18 cellular contexts compared by ENCODE assay signal in genomic region chr19:11041966-11042627, GRCh38. TPM values are rescaled to one million over a fixed set of nuclear protein-coding genes. Genes with fewer than 3 reads are reported as not detected.
A peak's percentile ranks its signal among the peaks of the same experiment; 100 is the strongest.
DNase-seq lines count a peak whose midpoint lies in the region; ATAC-seq, FAIRE-seq and TF ChIP-seq lines count a peak whose summit lies in the region.
"Had no signal": no experiment of that assay in that cellular context is flagged by ENCODE, and none has a peak within 500 bp of the region (broad histone marks: within the 10 kb centered on the region; RNA-seq: fewer than 3 reads in every experiment).

No MANE protein-coding gene starts in this region.

- FAIRE-seq in pancreas (lab: Jason Lieb, UNC), result no peak

- ATAC-seq in pancreas, result peak; percentile 88 to 98 (median 96)

- H3K9me3 ChIP-seq in DOHH2 (ENCODE audit: control insufficient read depth, insufficient read depth, low read length) (no peaks in the 10 kb centered on the region), esophagus squamous epithelium (no peaks in the 10 kb centered on the region), pancreas (no peaks in the 10 kb centered on the region)
- H3K9me3 ChIP-seq: adrenal gland, BE2C, suprapubic skin had no signal

- no peak overlapping the region for H3K4me3 ChIP-seq in DOHH2 (ENCODE audit: low read length)
- no peak overlapping the region for H3K4me3 ChIP-seq in esophagus squamous epithelium
- H3K4me3 ChIP-seq in pancreas, result no peak overlapping the region
- H3K4me3 ChIP-seq: adrenal gland, GM23248, SK-N-MC, suprapubic skin had no signal

- H3K4me2 ChIP-seq in DOHH2 (ENCODE audit: low read length), result no peak overlapping the region

- H3K9me2 ChIP-seq in DOHH2 (replicated peaks; ENCODE audit: control insufficient read depth, low read length), result no peaks in the 10 kb centered on the region

- TF ChIP-seq CTCF in DOHH2 (IDR thresholded peaks at IDR 0.05; ENCODE audit: low read depth, low read length, poor library complexity, severe bottlenecking) (no peak), esophagus squamous epithelium (IDR thresholded peaks at IDR 0.05) (no peak), pancreas (IDR thresholded peaks at IDR 0.05) (no peak)

- H4K20me1 ChIP-seq in DOHH2 (ENCODE audit: control insufficient read depth, insufficient read depth, low read depth, low read length), result no peaks in the 10 kb centered on the region

- peaks cover 87% of the 10 kb centered on the region for H3K36me3 ChIP-seq in DOHH2 (ENCODE audit: control insufficient read depth, low read length)
- H3K36me3 ChIP-seq in esophagus squamous epithelium, result peaks cover 10 to 97% (median 11%) of the 10 kb centered on the region in 3 donors
- no peaks in the 10 kb centered on the region for H3K36me3 ChIP-seq in pancreas

- DNase-seq in NCI-H2196 treated with DMSO at 0.1 percent for 48 hours (lab: John Stamatoyannopoulos, UW; ENCODE audit: unreplicated experiment), result peak; percentile 50
- no peak for DNase-seq in esophagus squamous epithelium (lab: John Stamatoyannopoulos, UW)
- peak; percentile 71 to 83 (median 78) for DNase-seq in pancreas
- DNase-seq in stimulated activated CD4-positive, alpha-beta T cell treated with anti-CD3 and anti-CD28 coated beads, Interleukin-12 subunit alpha, Interleukin-12 subunit beta, amount 100 ng/mL, for 4 hours, result no peak
- no peak for DNase-seq in central memory CD4-positive, alpha-beta T cell
- no peak for DNase-seq in ecto neural progenitor cell (ENCODE audit: low spot score)
- DNase-seq: activated CD4-positive, alpha-beta T cell treated with anti-CD3 and anti-CD28 coated beads, Interleukin-2, amount 50 U/mL, for 4 hours; adrenal gland; BE2C; caudate nucleus; effector CD8-positive, alpha-beta T cell; GM23248; hippocampal formation; kidney glomerular epithelial cell; NCI-H774 had no signal

- intact Hi-C loops in esophagus squamous epithelium (cut with DNase I), result no loop called here
- intact Hi-C loops in pancreas (cut with DNase I), result no loop called here

- H3K27me3 ChIP-seq in DOHH2 (ENCODE audit: control insufficient read depth, low read length) (no peaks in the 10 kb centered on the region), esophagus squamous epithelium (no peaks in the 10 kb centered on the region), pancreas (no peaks in the 10 kb centered on the region)
- H3K27me3 ChIP-seq: adrenal gland, BE2C, suprapubic skin had no signal

- peaks cover 52% of the 10 kb centered on the region for H3K79me2 ChIP-seq in DOHH2 (ENCODE audit: control insufficient read depth, low read length)

- H3F3A ChIP-seq in DOHH2 (ENCODE audit: control insufficient read depth, insufficient read depth), result peaks cover 43% of the 10 kb centered on the region

- H3K4me1 ChIP-seq in DOHH2 (ENCODE audit: control insufficient read depth, low read length), result peaks cover 69% of the 10 kb centered on the region
- H3K4me1 ChIP-seq in esophagus squamous epithelium, result peaks cover 0 to 6% (median 0%) of the 10 kb centered on the region in 3 donors
- H3K4me1 ChIP-seq in pancreas, result peaks cover 0 to 7% (median 0%) of the 10 kb centered on the region in 3 donors
- H3K4me1 ChIP-seq: adrenal gland, BE2C, suprapubic skin had no signal

- no peak for TF ChIP-seq POLR2A in esophagus squamous epithelium (IDR thresholded peaks at IDR 0.05)

- WGBS in esophagus squamous epithelium, 2 donors, result 79 to 82% methylated on average over 6 to 9 of the region's 13 CpGs
- 64 to 65% methylated on average over 13 of the region's 13 CpGs for WGBS in pancreas, 2 donors

- H3K27ac ChIP-seq in DOHH2 (ENCODE audit: low read depth, low read length) (peak overlapping the region; percentile 100), esophagus squamous epithelium (peak overlapping the region; percentile 16 to 46 (median 39)), pancreas (peak overlapping the region; percentile 46 to 73 (median 56))
- H3K27ac ChIP-seq: adrenal gland, GM23248, SK-N-MC, suprapubic skin had no signal

RNA-seq across cellular contexts. Expression of gene LDLR, which starts 47.2 kb away (rescaled TPM):
- 100 to 1,000 TPM in 3 of 4 donors, 10 to 100 TPM in 1; 58.9 to 207 (median 149) TPM for total RNA-seq in esophagus squamous epithelium
- 10 to 100 TPM in 5 of 6 donors, 1 to 10 TPM in 1; 8.9 to 43.4 (median 26.5) TPM for total RNA-seq in pancreas
- 10 to 100 TPM; 24.7 to 41.2 TPM for polyA plus RNA-seq in pancreas

Comparison
In these comparisons a context has a peak if more than half of its experiments do, and no peak if none do; other contexts are left out.
1. H3K27ac ChIP-seq: peak in every context shown above with its lines; median percentile 100 in DOHH2; 56 in pancreas; 39 in esophagus squamous epithelium.
2. DNase-seq: peak in NCI-H2196 treated with DMSO at 0.1 percent for 48 hours (single experiment) and pancreas (6 of 6); none in esophagus squamous epithelium (single experiment), stimulated activated CD4-positive, alpha-beta T cell treated with anti-CD3 and anti-CD28 coated beads, Interleukin-12 subunit alpha, Interleukin-12 subunit beta, amount 100 ng/mL, for 4 hours (single experiment), central memory CD4-positive, alpha-beta T cell (single experiment) and ecto neural progenitor cell (single experiment).